19 cellular contexts compared by ENCODE assay signal in the genomic region with DNA sequence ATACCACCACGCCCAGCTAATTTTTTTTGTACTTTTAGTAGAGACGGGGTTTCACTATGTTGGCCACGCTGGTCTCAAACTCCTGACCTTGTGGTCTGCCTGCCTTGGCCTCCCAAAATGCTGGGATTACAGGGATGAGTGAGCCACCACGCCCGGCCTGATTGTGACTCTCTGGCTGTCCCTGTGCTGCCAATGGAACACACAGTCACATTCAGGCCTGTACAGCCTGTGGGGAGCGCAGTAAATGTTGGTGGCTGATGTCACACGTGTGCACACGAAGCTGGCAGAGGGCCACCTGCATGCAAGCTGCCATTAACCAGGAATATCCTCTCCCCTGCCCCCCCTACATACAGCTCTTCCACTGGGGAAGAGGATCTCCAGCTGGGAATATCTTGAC. TPM values are rescaled to one million over a fixed set of nuclear protein-coding genes. Genes with fewer than 3 reads are reported as not detected.
A peak's percentile ranks its signal among the peaks of the same experiment; 100 is the strongest.
DNase-seq lines count a peak whose midpoint lies in the region; ATAC-seq, FAIRE-seq and TF ChIP-seq lines count a peak whose summit lies in the region.
"Had no signal": no experiment of that assay in that cellular context is flagged by ENCODE, and none has a peak within 500 bp of the region (broad histone marks: within the 10 kb centered on the region; RNA-seq: fewer than 3 reads in every experiment).

No MANE protein-coding gene starts in this region.

- H3K27me3 ChIP-seq in BE2C: peaks cover 5% of the 10 kb centered on the region

- no peaks in the 10 kb centered on the region for H3K36me3 ChIP-seq in BE2C
- H3K36me3 ChIP-seq: right lobe of liver, stomach, uterus had no signal

- H3K4me1 Mint-ChIP-seq in brain: peaks cover 39% of the 10 kb centered on the region
- peaks cover 9% of the 10 kb centered on the region for H3K4me1 Mint-ChIP-seq in neural crest cell
- H3K4me1 Mint-ChIP-seq in activated T-helper 1 cell treated with anti-CD3 and anti-CD28 coated beads, Interleukin-12 subunit alpha, Interleukin-12 subunit beta, Interleukin-2, Interleukin-4 antibody, amounts not matched to agents 30 ng/mL and 10 ng/mL and 1 ng/mL, durations not matched to agents 14 hours and 24 hours and 36 hours (ENCODE audit: low read depth): no peaks in the 10 kb centered on the region

- DNase-seq in BE2C: no peak
- no peak for DNase-seq in GM12892 (ENCODE audit: insufficient read length)
- no peak for DNase-seq in neural crest cell (ENCODE audit: low read depth, low spot score)
- no peak for DNase-seq in NCI-H524 (lab: John Stamatoyannopoulos, UW)
- no peak for DNase-seq in activated T-helper 1 cell treated with anti-CD3 and anti-CD28 coated beads, Interleukin-12 subunit alpha, Interleukin-12 subunit beta, Interleukin-2, Interleukin-4 antibody, amounts not matched to agents 30 ng/mL and 10 ng/mL and 1 ng/mL, durations not matched to agents 14 hours and 24 hours and 36 hours (ENCODE audit: low spot score)
- DNase-seq in NCI-H2081 treated with DMSO at 0.1 percent for 48 hours (lab: John Stamatoyannopoulos, UW): no peak
- DNase-seq: left colon; NCI-H446; stimulated activated CD4-positive, alpha-beta T cell treated with anti-CD3 and anti-CD28 coated beads, Interleukin-2, amount 100 ng/mL, for 24 hours; stomach had no signal

- H3K27ac Mint-ChIP-seq in brain (peak overlapping the region in 3 of 5 experiments; percentile 34 to 92 (median 78)), neural crest cell (ENCODE audit: unreplicated experiment) (no peak overlapping the region)
- no peak overlapping the region for H3K27ac Mint-ChIP-seq in activated T-helper 1 cell treated with anti-CD3 and anti-CD28 coated beads, Interleukin-12 subunit alpha, Interleukin-12 subunit beta, Interleukin-2, Interleukin-4 antibody, amounts not matched to agents 30 ng/mL and 10 ng/mL and 1 ng/mL, durations not matched to agents 14 hours and 24 hours and 36 hours
- H3K27ac Mint-ChIP-seq: activated naive CD4-positive, alpha-beta T cell treated with anti-CD3 and anti-CD28 coated beads, Interleukin-2, amount 50 U/mL, for 72 hours; dendritic cell treated with granulocyte-macrophage colony-stimulating factor and Interleukin-4, amounts not matched to agents 40 ng/mL and 50 ng/mL, for 4 days had no signal

- H3K27me3 Mint-ChIP-seq in brain (peaks cover 36% of the 10 kb centered on the region), neural crest cell (ENCODE audit: low read depth) (peaks cover 77% of the 10 kb centered on the region)
- peaks cover 54% of the 10 kb centered on the region for H3K27me3 Mint-ChIP-seq in activated T-helper 1 cell treated with anti-CD3 and anti-CD28 coated beads, Interleukin-12 subunit alpha, Interleukin-12 subunit beta, Interleukin-2, Interleukin-4 antibody, amounts not matched to agents 30 ng/mL and 10 ng/mL and 1 ng/mL, durations not matched to agents 14 hours and 24 hours and 36 hours (ENCODE audit: insufficient read depth)

- no peak for ATAC-seq in GM18519 (IDR thresholded peaks at IDR 0.05; ENCODE audit: low FRiP score, unreplicated experiment)
- ATAC-seq: body of pancreas, left colon, right lobe of liver, Right ventricle myocardium inferior had no signal

- peaks cover 0 to 3% (median 0%) of the 10 kb centered on the region in 5 experiments for H3K9me3 Mint-ChIP-seq in brain
- H3K9me3 Mint-ChIP-seq in neural crest cell: no peaks in the 10 kb centered on the region
- no peaks in the 10 kb centered on the region for H3K9me3 Mint-ChIP-seq in activated T-helper 1 cell treated with anti-CD3 and anti-CD28 coated beads, Interleukin-12 subunit alpha, Interleukin-12 subunit beta, Interleukin-2, Interleukin-4 antibody, amounts not matched to agents 30 ng/mL and 10 ng/mL and 1 ng/mL, durations not matched to agents 14 hours and 24 hours and 36 hours
- H3K9me3 Mint-ChIP-seq: activated naive CD4-positive, alpha-beta T cell treated with anti-CD3 and anti-CD28 coated beads, Interleukin-2, amount 50 U/mL, for 72 hours; dendritic cell treated with granulocyte-macrophage colony-stimulating factor and Interleukin-4, amounts not matched to agents 40 ng/mL and 50 ng/mL, for 4 days had no signal

- H3K9me3 ChIP-seq in BE2C: no peaks in the 10 kb centered on the region
- H3K9me3 ChIP-seq: body of pancreas, right lobe of liver, stomach, uterus had no signal

- FAIRE-seq in GM12892 (lab: Jason Lieb, UNC): peak; percentile 69
- FAIRE-seq: frontal cortex had no signal

- no peak for TF ChIP-seq POLR2A in GM12892 (IDR thresholded peaks at IDR 0.05; ENCODE audit: low read depth, low read length)

- H3K4me3 Mint-ChIP-seq in brain: peak overlapping the region in 4 of 5 experiments; percentile 42 to 72 (median 43)
- H3K4me3 Mint-ChIP-seq in neural crest cell: peak overlapping the region; percentile 32
- no peak overlapping the region for H3K4me3 Mint-ChIP-seq in activated T-helper 1 cell treated with anti-CD3 and anti-CD28 coated beads, Interleukin-12 subunit alpha, Interleukin-12 subunit beta, Interleukin-2, Interleukin-4 antibody, amounts not matched to agents 30 ng/mL and 10 ng/mL and 1 ng/mL, durations not matched to agents 14 hours and 24 hours and 36 hours
- H3K4me3 Mint-ChIP-seq: dendritic cell treated with granulocyte-macrophage colony-stimulating factor and Interleukin-4, amounts not matched to agents 40 ng/mL and 50 ng/mL, for 4 days had no signal

- H3K4me1 ChIP-seq in BE2C: peaks cover 8% of the 10 kb centered on the region

- intact Hi-C loops in activated T-helper 1 cell treated with anti-CD3 and anti-CD28 coated beads, Interleukin-12 subunit alpha, Interleukin-12 subunit beta, Interleukin-2, Interleukin-4 antibody, amounts not matched to agents 30 ng/mL and 10 ng/mL and 1 ng/mL, durations not matched to agents 14 hours and 24 hours and 36 hours (cut with micrococcal nuclease): loop anchor here (5.0 kb wide), 1 partner anchor 264 kb away; no protein-coding TSS in a partner anchor

- H3K36me3 Mint-ChIP-seq in brain (no peaks in the 10 kb centered on the region), neural crest cell (ENCODE audit: low read depth) (no peaks in the 10 kb centered on the region)
- no peaks in the 10 kb centered on the region for H3K36me3 Mint-ChIP-seq in activated T-helper 1 cell treated with anti-CD3 and anti-CD28 coated beads, Interleukin-12 subunit alpha, Interleukin-12 subunit beta, Interleukin-2, Interleukin-4 antibody, amounts not matched to agents 30 ng/mL and 10 ng/mL and 1 ng/mL, durations not matched to agents 14 hours and 24 hours and 36 hours (ENCODE audit: low read depth)
- H3K36me3 Mint-ChIP-seq: activated naive CD4-positive, alpha-beta T cell treated with anti-CD3 and anti-CD28 coated beads, Interleukin-2, amount 50 U/mL, for 72 hours had no signal

- TF ChIP-seq CTCF in BE2C (IDR thresholded peaks at IDR 0.05; ENCODE audit: low read depth, low read length) (no peak), brain (conservative IDR thresholded peaks at IDR 0.05) (no peak), neural crest cell (conservative IDR thresholded peaks at IDR 0.05) (no peak)

- H3K4me3 ChIP-seq in BE2C (ENCODE audit: low read depth, low read length): peak overlapping the region; percentile 41
- H3K4me3 ChIP-seq: body of pancreas, right lobe of liver, uterus had no signal

RNA-seq across cellular contexts. Expression of a gene that starts 22.1 kb away (rescaled TPM):
- polyA plus RNA-seq in BE2C (2012; ENCODE audit: insufficient read depth, insufficient read length, low read depth): 27.9 TPM
- polyA plus RNA-seq in GM12892 (2012; ENCODE audit: missing spikeins): 14.7 TPM
- 23.2 TPM for polyA plus RNA-seq in brain (ENCODE audit: insufficient read depth, low read depth, low replicate concordance)
- total RNA-seq in neural crest cell: 30.8 and 36.3 TPM in 2 replicates
- total RNA-seq in activated T-helper 1 cell treated with anti-CD3 and anti-CD28 coated beads, Interleukin-12 subunit alpha, Interleukin-12 subunit beta, Interleukin-2, Interleukin-4 antibody, amounts not matched to agents 30 ng/mL and 10 ng/mL and 1 ng/mL, durations not matched to agents 14 hours and 24 hours and 36 hours: 32.4 and 33.5 TPM in 2 replicates

RNA-seq across cellular contexts. Expression of a gene that starts 22.2 kb away (rescaled TPM):
- polyA plus RNA-seq in BE2C (2012; ENCODE audit: insufficient read depth, insufficient read length, low read depth): 47.0 TPM
- polyA plus RNA-seq in GM12892 (2012; ENCODE audit: missing spikeins): 32.0 TPM
- 38.6 TPM for polyA plus RNA-seq in brain (ENCODE audit: insufficient read depth, low read depth, low replicate concordance)
- total RNA-seq in neural crest cell: 29.6 and 35.5 TPM in 2 replicates
- 3.6 and 4.8 TPM in 2 replicates for total RNA-seq in activated T-helper 1 cell treated with anti-CD3 and anti-CD28 coated beads, Interleukin-12 subunit alpha, Interleukin-12 subunit beta, Interleukin-2, Interleukin-4 antibody, amounts not matched to agents 30 ng/mL and 10 ng/mL and 1 ng/mL, durations not matched to agents 14 hours and 24 hours and 36 hours

Comparison
In these comparisons a context has a peak if more than half of its experiments do, and no peak if none do; other contexts are left out.
1. H3K27ac Mint-ChIP-seq: peak in brain (3 of 5); none in neural crest cell (single experiment) and activated T-helper 1 cell treated with anti-CD3 and anti-CD28 coated beads, Interleukin-12 subunit alpha, Interleukin-12 subunit beta, Interleukin-2, Interleukin-4 antibody, amounts not matched to agents 30 ng/mL and 10 ng/mL and 1 ng/mL, durations not matched to agents 14 hours and 24 hours and 36 hours (single experiment).